Comparison of ENCODE assay signal across 25 cellular contexts in the genomic region with DNA sequence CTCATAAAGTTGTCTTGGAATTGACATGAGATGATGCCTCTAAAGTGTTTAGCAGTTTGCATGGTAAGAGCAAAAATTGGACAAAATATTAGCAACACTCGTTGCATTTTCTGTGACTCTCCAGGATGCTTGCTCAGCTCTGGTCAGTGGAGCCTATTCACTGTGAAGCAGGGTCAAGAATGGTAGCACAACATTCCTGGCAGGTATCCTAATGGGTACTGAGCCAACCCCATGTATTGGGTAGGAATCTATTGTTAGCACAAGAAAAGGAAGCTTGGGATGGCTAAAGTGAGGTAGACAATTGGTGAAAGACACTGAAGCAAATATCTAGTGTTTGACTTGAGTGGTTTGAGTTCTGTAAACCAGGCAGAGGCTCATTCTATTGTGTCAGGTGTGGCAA. TPM values are rescaled to one million over a fixed set of nuclear protein-coding genes. Genes with fewer than 3 reads are reported as not detected.
DNase-seq lines count a peak whose midpoint lies in the region; ATAC-seq and TF ChIP-seq lines count a peak whose summit lies in the region.
"Had no signal": no experiment of that assay in that cellular context is flagged by ENCODE, and none has a peak within 500 bp of the region (broad histone marks: within the 10 kb centered on the region; RNA-seq: fewer than 3 reads in every experiment).

No MANE protein-coding gene starts in this region.

- no peaks in the 10 kb centered on the region for H3K27me3 ChIP-seq in mammary epithelial cell (ENCODE audit: insufficient read depth, low read length)
- H3K27me3 ChIP-seq: transverse colon had no signal

- CTCF ChIA-PET in MCF 10A (lab: Yijun Ruan, JAX) (interaction anchor here (0.6 to 11.2 kb wide), 4 partner anchors 66 to 194 kb away, joined by 3 to 108 read pairs (median 4); no protein-coding TSS in a partner anchor), mammary epithelial cell (lab: Charles Lee; ENCODE audit: low non-redundant PET) (no interaction called here)

- BruUV-seq in MCF 10A (replicated peaks; lab: Mats Ljungman, UMichigan) (no TSS peak), mammary epithelial cell (replicated peaks; lab: Mats Ljungman, UMichigan) (no TSS peak)

- H3K4me2 ChIP-seq in mammary epithelial cell (ENCODE audit: insufficient read depth, low read depth, low read length): no peak overlapping the region

- ATAC-seq in GM19395 (IDR thresholded peaks at IDR 0.05; ENCODE audit: unreplicated experiment) (no peak), HG03095 (IDR thresholded peaks at IDR 0.05; ENCODE audit: unreplicated experiment) (no peak)
- ATAC-seq: GM12878; naive thymus-derived CD8-positive, alpha-beta T cell had no signal

- H3K36me3 Mint-ChIP-seq in MCF 10A (ENCODE audit: insufficient read depth, unreplicated experiment) (peaks cover 7% of the 10 kb centered on the region), mesothelial cell of epicardium (no peaks in the 10 kb centered on the region)
- H3K36me3 Mint-ChIP-seq: naive thymus-derived CD8-positive, alpha-beta T cell had no signal

- DNase-seq in MCF 10A (ENCODE audit: unreplicated experiment): peak; percentile 67
- DNase-seq in mammary epithelial cell: no peak
- peak; percentile 64 for DNase-seq in astrocyte of the hippocampus (ENCODE audit: low read depth, low spot score)
- no peak for DNase-seq in mesothelial cell of epicardium (ENCODE audit: low spot score in 2 of 2, unreplicated experiment in 2 of 2)
- no peak for DNase-seq in NCI-H2029 (lab: John Stamatoyannopoulos, UW)
- DNase-seq in activated naive CD4-positive, alpha-beta T cell treated with anti-CD3 and anti-CD28 coated beads, Interleukin-2, amount 50 U/mL, for 16 hours: no peak
- DNase-seq: activated gamma-delta T cell treated with Interleukin-2 at 50 U/mL for 16 hours; activated T-cell treated with anti-CD3 and anti-CD28 coated beads for 4 hours; H9; lower lobe of right lung; naive thymus-derived CD8-positive, alpha-beta T cell; NCI-H1092; NCI-H2107; SIG-M5; stimulated activated CD4-positive, alpha-beta T cell treated with anti-CD3 and anti-CD28 coated beads, Interleukin-2, amount 100 ng/mL, for 24 hours; transverse colon had no signal

- H4K20me1 ChIP-seq in mammary epithelial cell (ENCODE audit: insufficient read depth, low read length): no peaks in the 10 kb centered on the region

- H3K27ac Mint-ChIP-seq in MCF 10A (ENCODE audit: low read depth, unreplicated experiment): peak overlapping the region; percentile 47
- H3K27ac Mint-ChIP-seq in mesothelial cell of epicardium: peak overlapping the region; percentile 40
- H3K27ac Mint-ChIP-seq: H9; naive thymus-derived CD8-positive, alpha-beta T cell; stimulated activated naive CD8-positive, alpha-beta T cell treated with anti-CD3 and anti-CD28 coated beads, Interleukin-15, Interleukin-2, amounts not matched to agents 100 ng/mL and 50 ng/mL, for 24 hours had no signal

- peaks cover 50% of the 10 kb centered on the region for H3K4me1 Mint-ChIP-seq in MCF 10A (ENCODE audit: insufficient read depth, unreplicated experiment)
- H3K4me1 Mint-ChIP-seq in mesothelial cell of epicardium: peaks cover 42% of the 10 kb centered on the region

- H3K9ac ChIP-seq in mammary epithelial cell (ENCODE audit: insufficient read depth, low read length): no peak overlapping the region
- H3K9ac ChIP-seq: parathyroid adenoma had no signal

- POLR2A ChIA-PET in MCF 10A (lab: Yijun Ruan, JAX): interaction anchor here (1.8 kb wide), 1 partner anchor 9 kb away, joined by 5 read pairs; no protein-coding TSS in a partner anchor

- no peak overlapping the region for H3K4me3 Mint-ChIP-seq in MCF 10A (ENCODE audit: unreplicated experiment)
- no peak overlapping the region for H3K4me3 Mint-ChIP-seq in mesothelial cell of epicardium
- H3K4me3 Mint-ChIP-seq: H9; naive thymus-derived CD8-positive, alpha-beta T cell; stimulated activated naive CD8-positive, alpha-beta T cell treated with anti-CD3 and anti-CD28 coated beads, Interleukin-15, Interleukin-2, amounts not matched to agents 100 ng/mL and 50 ng/mL, for 24 hours had no signal

- no peaks in the 10 kb centered on the region for H3K79me2 ChIP-seq in mammary epithelial cell (ENCODE audit: insufficient read depth, low read length)
- H3K79me2 ChIP-seq: parathyroid adenoma had no signal

- no peak overlapping the region for H2AFZ ChIP-seq in mammary epithelial cell (ENCODE audit: low read depth, low read length)
- H2AFZ ChIP-seq: parathyroid adenoma had no signal

- in situ Hi-C loops in mammary epithelial cell (cut with MboI; ENCODE audit: low sequenced_read_pairs in 2 of 2): no loop called here

- dilution Hi-C loops in mammary epithelial cell (cut with HindIII; ENCODE audit: low sequenced_read_pairs): no loop called here

- WGBS in mammary epithelial cell (ENCODE audit: low coverage, missing lambda C conversion rate): 77% methylated on average over 1 of the region's 1 CpG

- no peaks in the 10 kb centered on the region for H3K9me3 ChIP-seq in mammary epithelial cell (replicated peaks; ENCODE audit: insufficient read depth, low read length)
- H3K9me3 ChIP-seq: lower lobe of right lung, transverse colon had no signal

- intact Hi-C loops in MCF 10A (cut with micrococcal nuclease): loop anchor here (5.0 to 10.0 kb wide), 3 partner anchors 111 to 692 kb away; no protein-coding TSS in a partner anchor
- intact Hi-C loops in mammary epithelial cell (cut with micrococcal nuclease): no loop called here

- H3K36me3 ChIP-seq in mammary epithelial cell (ENCODE audit: insufficient read depth, low read length): no peaks in the 10 kb centered on the region
- H3K36me3 ChIP-seq: lower lobe of right lung, transverse colon had no signal

- no peak overlapping the region for H3K4me3 ChIP-seq in mammary epithelial cell (replicated peaks in 1 of 3; ENCODE audit: insufficient read depth in 1 of 3, low read depth in 2 of 3, low read length in 3 of 3)
- H3K4me3 ChIP-seq: GM12878, lower lobe of right lung, transverse colon had no signal

- TF ChIP-seq CTCF in MCF 10A (IDR thresholded peaks at IDR 0.05; ENCODE audit: unreplicated experiment) (no peak), mammary epithelial cell (conservative IDR thresholded peaks at IDR 0.05 in 1 of 2, IDR thresholded peaks at IDR 0.05 in 1 of 2; ENCODE audit: extremely low read depth in 1 of 2, insufficient read depth in 1 of 2, low read depth in 1 of 2, low read length in 2 of 2) (no peak), mesothelial cell of epicardium (IDR thresholded peaks at IDR 0.05; ENCODE audit: unreplicated experiment) (no peak)

- H3K4me1 ChIP-seq in mammary epithelial cell (ENCODE audit: insufficient read depth, low read length): peaks cover 45% of the 10 kb centered on the region
- H3K4me1 ChIP-seq: parathyroid adenoma had no signal

- H3K27ac ChIP-seq in mammary epithelial cell (ENCODE audit: insufficient read depth, low read depth, low read length): no peak overlapping the region
- H3K27ac ChIP-seq: C4-2B, lower lobe of right lung, parathyroid adenoma, transverse colon, VCaP had no signal

- H3K9me3 Mint-ChIP-seq in MCF 10A (ENCODE audit: unreplicated experiment) (no peaks in the 10 kb centered on the region), mesothelial cell of epicardium (no peaks in the 10 kb centered on the region)
- H3K9me3 Mint-ChIP-seq: H9; naive thymus-derived CD8-positive, alpha-beta T cell; stimulated activated naive CD8-positive, alpha-beta T cell treated with anti-CD3 and anti-CD28 coated beads, Interleukin-15, Interleukin-2, amounts not matched to agents 100 ng/mL and 50 ng/mL, for 24 hours had no signal

- no peaks in the 10 kb centered on the region for H3K27me3 Mint-ChIP-seq in MCF 10A (ENCODE audit: insufficient read depth, unreplicated experiment)
- H3K27me3 Mint-ChIP-seq in mesothelial cell of epicardium (ENCODE audit: low read depth): no peaks in the 10 kb centered on the region

RNA-seq across cellular contexts. Expression of a gene that starts 10.4 kb away (rescaled TPM):
- total RNA-seq in MCF 10A (2022) (0.10 TPM in 1 of 2 replicates, not detected in the other), mammary epithelial cell (under 1 TPM; 0.16 to 0.50 TPM), mesothelial cell of epicardium (0.07 TPM in 2 of 3 replicates, not detected in the other)
- 0.10 TPM for polyA plus RNA-seq in mammary epithelial cell
- not detected for polyA minus RNA-seq in mammary epithelial cell
- total RNA-seq: A673; H9; lower lobe of right lung; naive thymus-derived CD8-positive, alpha-beta T cell; T-helper 1 cell treated with Interleukin-12 subunit alpha and Interleukin-12 subunit beta and Interleukin-4 antibody, amounts not matched to agents 30 ng/mL and 1 ng/mL, for 36 hours; transverse colon had no signal
- polyA plus RNA-seq: naive thymus-derived CD8-positive, alpha-beta T cell had no signal

Comparison
In these comparisons a context has a peak if more than half of its experiments do, and no peak if none do; other contexts are left out.
1. DNase-seq: peak in MCF 10A (single experiment) and astrocyte of the hippocampus (single experiment); none in mammary epithelial cell (single experiment), mesothelial cell of epicardium (0 of 2), NCI-H2029 (single experiment) and activated naive CD4-positive, alpha-beta T cell treated with anti-CD3 and anti-CD28 coated beads, Interleukin-2, amount 50 U/mL, for 16 hours (single experiment).